20 cellular contexts compared by ENCODE assay signal in genomic region chr5:113722979-113723378, GRCh38.
DNase-seq lines count a peak whose midpoint lies in the region; ATAC-seq and TF ChIP-seq lines count a peak whose summit lies in the region.
"Had no signal": no experiment of that assay in that cellular context is flagged by ENCODE, and none has a peak within 500 bp of the region (broad histone marks: within the 10 kb centered on the region; RNA-seq: fewer than 3 reads in every experiment).

No MANE protein-coding gene starts in this region.

- peaks cover 22% of the 10 kb centered on the region for H3K9me3 Mint-ChIP-seq in nephron

- H3K36me3 ChIP-seq in mesenchymal stem cell (ENCODE audit: control insufficient read depth in 1 of 2, insufficient read depth in 2 of 2, low read depth in 1 of 2, low read length in 2 of 2) (no peaks in the 10 kb centered on the region), upper lobe of right lung (no peaks in the 10 kb centered on the region)
- H3K36me3 ChIP-seq: BLaER1 treated with 17β-estradiol and CSF1 and Interleukin-3, amounts not matched to agents 10 nM and 100 nM had no signal

- no peak for TF ChIP-seq CTCF in nephron (IDR thresholded peaks at IDR 0.05; ENCODE audit: unreplicated experiment in 3 of 3)
- TF ChIP-seq CTCF in upper lobe of right lung (IDR thresholded peaks at IDR 0.05): no peak

- no peak overlapping the region for H3K18ac ChIP-seq in mesenchymal stem cell (ENCODE audit: low read depth in 1 of 2, low read length in 2 of 2)

- no peak overlapping the region for H3K4me3 Mint-ChIP-seq in nephron
- H3K4me3 Mint-ChIP-seq: B cell; CD4-positive, alpha-beta T cell; CD8-positive, alpha-beta T cell had no signal

- H3K4me3 ChIP-seq in mesenchymal stem cell (ENCODE audit: insufficient read depth in 1 of 2, low read depth in 1 of 2, low read length in 2 of 2): no peak overlapping the region
- H3K4me3 ChIP-seq in upper lobe of right lung: no peak overlapping the region
- no peak overlapping the region for H3K4me3 ChIP-seq in right cardiac atrium (ENCODE audit: low read length)
- H3K4me3 ChIP-seq: A549; BLaER1 treated with 17β-estradiol and CSF1 and Interleukin-3, amounts not matched to agents 10 nM and 100 nM had no signal

- 67% methylated on average over 6 of the region's 6 CpGs for WGBS in mesenchymal stem cell
- 79% methylated on average over 6 of the region's 6 CpGs for WGBS in right cardiac atrium

- no peak overlapping the region for H2BK12ac ChIP-seq in mesenchymal stem cell (ENCODE audit: low read length in 2 of 2)

- H3K27me3 Mint-ChIP-seq in nephron (ENCODE audit: low read depth): no peaks in the 10 kb centered on the region
- H3K27me3 Mint-ChIP-seq: B cell; CD4-positive, alpha-beta T cell had no signal

- H3K27ac ChIP-seq in mesenchymal stem cell (ENCODE audit: low read length, poor library complexity, severe bottlenecking) (no peak overlapping the region), upper lobe of right lung (no peak overlapping the region), right cardiac atrium (ENCODE audit: low read length) (no peak overlapping the region)
- H3K27ac ChIP-seq: A549; BLaER1 treated with 17β-estradiol and CSF1 and Interleukin-3, amounts not matched to agents 10 nM and 100 nM; C4-2B had no signal

- H2BK120ac ChIP-seq in mesenchymal stem cell (ENCODE audit: low read depth, low read length): no peak overlapping the region

- H3K4ac ChIP-seq in mesenchymal stem cell (ENCODE audit: low read depth in 1 of 2, low read length in 2 of 2): no peak overlapping the region

- ATAC-seq in upper lobe of right lung (peak; percentile 48), HG03175 (IDR thresholded peaks at IDR 0.05; ENCODE audit: unreplicated experiment) (no peak), right cardiac atrium (no peak)
- ATAC-seq: A549; CD8-positive, alpha-beta T cell had no signal

- no peaks in the 10 kb centered on the region for H3K79me1 ChIP-seq in mesenchymal stem cell (replicated peaks; ENCODE audit: low read length, poor library complexity, severe bottlenecking)

- peaks cover 18% of the 10 kb centered on the region for H3K4me1 Mint-ChIP-seq in nephron
- H3K4me1 Mint-ChIP-seq: B cell had no signal

- H2AK5ac ChIP-seq in mesenchymal stem cell (ENCODE audit: low read length, severe bottlenecking): no peak overlapping the region

- no peak overlapping the region for H3K9ac ChIP-seq in mesenchymal stem cell (ENCODE audit: low read length)
- H3K9ac ChIP-seq: BLaER1 treated with 17β-estradiol and CSF1 and Interleukin-3, amounts not matched to agents 10 nM and 100 nM had no signal

- H3K14ac ChIP-seq in mesenchymal stem cell (ENCODE audit: low read length in 2 of 2): no peak overlapping the region

- intact Hi-C loops in upper lobe of right lung (cut with DNase I): no loop called here
- intact Hi-C loops in right cardiac atrium (cut with DNase I): no loop called here

- H2BK15ac ChIP-seq in mesenchymal stem cell (ENCODE audit: low read depth, poor library complexity, severe bottlenecking): no peak overlapping the region

- H2AFZ ChIP-seq in mesenchymal stem cell (ENCODE audit: low read depth, low read length): no peak overlapping the region

- no peak overlapping the region for H3K4me2 ChIP-seq in mesenchymal stem cell (ENCODE audit: low read length, poor library complexity, severe bottlenecking)
- H3K4me2 ChIP-seq: A549; BLaER1 treated with 17β-estradiol and CSF1 and Interleukin-3, amounts not matched to agents 10 nM and 100 nM had no signal

- DNase-seq in left kidney (ENCODE audit: low read depth, low spot score): peak; percentile 76
- DNase-seq in mesenchymal stem cell: peak; percentile 19
- no peak for DNase-seq in upper lobe of right lung
- DNase-seq in A172 (ENCODE audit: low spot score): no peak
- no peak for DNase-seq in NCI-H1436 (lab: John Stamatoyannopoulos, UW)
- DNase-seq in right cardiac atrium: no peak
- DNase-seq: 8988T; AML-193; Caco-2; Calu3; CD4-positive, alpha-beta T cell; CD8-positive, alpha-beta T cell; DMS79 treated with DMSO at 0.1 percent for 48 hours; GF-D8 had no signal

- H3K27me3 ChIP-seq in mesenchymal stem cell (ENCODE audit: control insufficient read depth in 1 of 2, insufficient read depth in 1 of 2, low read length in 2 of 2) (no peaks in the 10 kb centered on the region), upper lobe of right lung (no peaks in the 10 kb centered on the region), right cardiac atrium (ENCODE audit: control insufficient read depth, insufficient read depth) (no peaks in the 10 kb centered on the region)
- H3K27me3 ChIP-seq: BLaER1 treated with 17β-estradiol and CSF1 and Interleukin-3, amounts not matched to agents 10 nM and 100 nM had no signal

- H3K9me3 ChIP-seq in mesenchymal stem cell (ENCODE audit: control insufficient read depth, low read length) (no peaks in the 10 kb centered on the region), upper lobe of right lung (no peaks in the 10 kb centered on the region), right cardiac atrium (ENCODE audit: control insufficient read depth, low read length) (no peaks in the 10 kb centered on the region)
- H3K9me3 ChIP-seq: A549, Caco-2 had no signal

- H4K8ac ChIP-seq in mesenchymal stem cell (ENCODE audit: low read length): no peak overlapping the region

- no peak overlapping the region for H3K23ac ChIP-seq in mesenchymal stem cell (ENCODE audit: low read length in 2 of 2)

- H3K4me1 ChIP-seq in mesenchymal stem cell (ENCODE audit: control insufficient read depth, insufficient read depth, low read depth, low read length): no peaks in the 10 kb centered on the region
- H3K4me1 ChIP-seq in upper lobe of right lung: no peaks in the 10 kb centered on the region
- H3K4me1 ChIP-seq in right cardiac atrium (ENCODE audit: control insufficient read depth, insufficient read depth, low read length): no peaks in the 10 kb centered on the region
- H3K4me1 ChIP-seq: A549; BLaER1 treated with 17β-estradiol and CSF1 and Interleukin-3, amounts not matched to agents 10 nM and 100 nM; Caco-2 had no signal

- no peak overlapping the region for H4K91ac ChIP-seq in mesenchymal stem cell (ENCODE audit: low read length)

- H3K36me3 Mint-ChIP-seq in nephron (ENCODE audit: low read depth): no peaks in the 10 kb centered on the region
- H3K36me3 Mint-ChIP-seq: CD8-positive, alpha-beta T cell had no signal

- H3K27ac Mint-ChIP-seq in nephron: peak overlapping the region; percentile 84 to 97 (median 87)
- H3K27ac Mint-ChIP-seq: B cell; CD4-positive, alpha-beta T cell; CD8-positive, alpha-beta T cell had no signal

- H2BK5ac ChIP-seq in mesenchymal stem cell (ENCODE audit: low read depth, low read length, poor library complexity, severe bottlenecking): no peak overlapping the region

Comparison
In these comparisons a context has a peak if more than half of its experiments do, and no peak if none do; other contexts are left out.
1. DNase-seq: peak in left kidney (single experiment) and mesenchymal stem cell (single experiment); none in upper lobe of right lung (single experiment), A172 (single experiment), NCI-H1436 (single experiment) and right cardiac atrium (0 of 3).